Comparison of ENCODE assay signal across 1 cellular context in the genomic region with DNA sequence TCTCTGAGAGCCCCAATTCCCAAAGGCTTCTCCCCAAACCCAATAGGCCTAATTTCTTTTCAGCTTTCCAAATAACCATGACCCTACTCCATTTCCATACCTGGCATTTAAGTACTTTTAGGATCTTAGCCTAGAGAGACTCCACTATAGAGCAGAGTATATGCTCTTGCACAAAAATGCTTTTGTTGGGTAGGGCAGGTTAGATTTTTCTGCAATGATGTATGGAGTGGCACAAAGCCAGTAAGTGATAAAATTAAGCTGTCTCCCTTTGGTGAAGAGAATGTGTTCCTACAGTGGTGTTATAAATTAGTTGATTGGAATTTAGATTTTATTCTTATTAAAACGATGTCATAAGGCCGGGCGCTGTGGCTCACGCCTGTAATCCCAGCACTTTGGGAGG.
TF ChIP-seq lines count a peak whose summit lies in the region.

No MANE protein-coding gene starts in this region.

TF ChIP-seq in SK-N-SH, 30 proteins besides CTCF, POLR2A, EP300 and RAD21 (continued from another document):
- TF ChIP-seq, protein P1, sequence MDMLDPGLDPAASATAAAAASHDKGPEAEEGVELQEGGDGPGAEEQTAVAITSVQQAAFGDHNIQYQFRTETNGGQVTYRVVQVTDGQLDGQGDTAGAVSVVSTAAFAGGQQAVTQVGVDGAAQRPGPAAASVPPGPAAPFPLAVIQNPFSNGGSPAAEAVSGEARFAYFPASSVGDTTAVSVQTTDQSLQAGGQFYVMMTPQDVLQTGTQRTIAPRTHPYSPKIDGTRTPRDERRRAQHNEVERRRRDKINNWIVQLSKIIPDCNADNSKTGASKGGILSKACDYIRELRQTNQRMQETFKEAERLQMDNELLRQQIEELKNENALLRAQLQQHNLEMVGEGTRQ (IDR thresholded peaks at IDR 0.05; ENCODE audit: borderline replicate concordance, low read depth, low read length): no peak
- TF ChIP-seq TAF1 (IDR thresholded peaks at IDR 0.05; ENCODE audit: borderline replicate concordance, low read depth, low read length) (no peak), GABPA (IDR thresholded peaks at IDR 0.05; ENCODE audit: low read depth) (no peak), TCF12 (IDR thresholded peaks at IDR 0.05) (no peak)
- TF ChIP-seq, protein P2, sequence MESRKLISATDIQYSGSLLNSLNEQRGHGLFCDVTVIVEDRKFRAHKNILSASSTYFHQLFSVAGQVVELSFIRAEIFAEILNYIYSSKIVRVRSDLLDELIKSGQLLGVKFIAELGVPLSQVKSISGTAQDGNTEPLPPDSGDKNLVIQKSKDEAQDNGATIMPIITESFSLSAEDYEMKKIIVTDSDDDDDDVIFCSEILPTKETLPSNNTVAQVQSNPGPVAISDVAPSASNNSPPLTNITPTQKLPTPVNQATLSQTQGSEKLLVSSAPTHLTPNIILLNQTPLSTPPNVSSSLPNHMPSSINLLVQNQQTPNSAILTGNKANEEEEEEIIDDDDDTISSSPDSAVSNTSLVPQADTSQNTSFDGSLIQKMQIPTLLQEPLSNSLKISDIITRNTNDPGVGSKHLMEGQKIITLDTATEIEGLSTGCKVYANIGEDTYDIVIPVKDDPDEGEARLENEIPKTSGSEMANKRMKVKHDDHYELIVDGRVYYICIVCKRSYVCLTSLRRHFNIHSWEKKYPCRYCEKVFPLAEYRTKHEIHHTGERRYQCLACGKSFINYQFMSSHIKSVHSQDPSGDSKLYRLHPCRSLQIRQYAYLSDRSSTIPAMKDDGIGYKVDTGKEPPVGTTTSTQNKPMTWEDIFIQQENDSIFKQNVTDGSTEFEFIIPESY (IDR thresholded peaks at IDR 0.05; ENCODE audit: borderline replicate concordance, low read depth): no peak
TF ChIP-seq in SK-N-SH: peak in this region for 0.
